In the genomic region with DNA sequence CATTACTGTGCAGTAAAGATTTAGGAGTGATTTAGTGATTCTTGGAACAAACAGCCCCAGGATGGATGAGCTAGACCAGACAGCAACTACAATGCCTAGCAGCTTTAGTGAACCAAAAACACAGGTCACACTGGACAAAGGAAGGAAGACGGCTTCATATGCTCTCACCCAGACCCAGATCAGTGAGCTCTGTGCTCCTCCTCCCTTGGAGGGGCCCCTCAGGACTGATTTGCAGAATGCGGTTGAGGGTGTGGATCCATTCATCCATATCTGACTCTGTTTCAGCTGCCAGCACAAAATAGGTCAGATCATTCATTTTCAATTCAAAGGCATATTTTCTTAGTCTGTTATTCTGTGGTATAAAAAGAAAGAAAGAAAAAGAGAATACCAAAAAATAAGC, we compare ENCODE assay signal across 12 cellular contexts.
DNase-seq lines count a peak whose midpoint lies in the region; ATAC-seq and TF ChIP-seq lines count a peak whose summit lies in the region.
"Had no signal": no experiment of that assay in that cellular context is flagged by ENCODE, and none has a peak within 500 bp of the region (broad histone marks: within the 10 kb centered on the region; RNA-seq: fewer than 3 reads in every experiment).

No MANE protein-coding gene starts in this region.

- H3K27me3 Mint-ChIP-seq in CD4-positive, CD25-positive, alpha-beta regulatory T cell: no peaks in the 10 kb centered on the region
- H3K27me3 Mint-ChIP-seq in activated T-helper 2 cell treated with anti-CD3 and anti-CD28 coated beads, Interferon-gamma antibody, Interleukin-2, Interleukin-4, amounts not matched to agents 10 μg/mL and 5 μg/mL and 100 μg/mL, durations not matched to agents 14 hours and 24 hours and 36 hours (ENCODE audit: low read depth): no peaks in the 10 kb centered on the region

- peaks cover 95% of the 10 kb centered on the region for H3K36me3 ChIP-seq in CD4-positive, CD25-positive, alpha-beta regulatory T cell (ENCODE audit: control insufficient read depth, insufficient read depth, low read length)
- no peaks in the 10 kb centered on the region for H3K36me3 ChIP-seq in esophagus muscularis mucosa

- H3K4me3 ChIP-seq in CD4-positive, CD25-positive, alpha-beta regulatory T cell (ENCODE audit: low read depth, low read length): no peak overlapping the region
- no peak overlapping the region for H3K4me3 ChIP-seq in esophagus muscularis mucosa
- H3K4me3 ChIP-seq: body of pancreas had no signal

- intact Hi-C loops in activated T-helper 2 cell treated with anti-CD3 and anti-CD28 coated beads, Interferon-gamma antibody, Interleukin-2, Interleukin-4, amounts not matched to agents 10 μg/mL and 5 μg/mL and 100 μg/mL, durations not matched to agents 14 hours and 24 hours and 36 hours (cut with micrococcal nuclease): no loop called here
- intact Hi-C loops in esophagus muscularis mucosa (cut with DNase I): no loop called here

- H3K9me3 ChIP-seq in CD4-positive, CD25-positive, alpha-beta regulatory T cell (ENCODE audit: control insufficient read depth in 2 of 2, low read length in 2 of 2): no peaks in the 10 kb centered on the region
- no peaks in the 10 kb centered on the region for H3K9me3 ChIP-seq in esophagus muscularis mucosa
- H3K9me3 ChIP-seq: body of pancreas had no signal

- no peak for TF ChIP-seq EP300 in esophagus muscularis mucosa (IDR thresholded peaks at IDR 0.05)

- H3K27ac Mint-ChIP-seq in CD4-positive, CD25-positive, alpha-beta regulatory T cell: peak overlapping the region; percentile 0 to 65 (median 36)
- peak overlapping the region; percentile 14 for H3K27ac Mint-ChIP-seq in activated T-helper 2 cell treated with anti-CD3 and anti-CD28 coated beads, Interferon-gamma antibody, Interleukin-2, Interleukin-4, amounts not matched to agents 10 μg/mL and 5 μg/mL and 100 μg/mL, durations not matched to agents 14 hours and 24 hours and 36 hours

- ATAC-seq in CD4-positive, CD25-positive, alpha-beta regulatory T cell (ENCODE audit: low read depth in 2 of 2): no peak
- peak; percentile 65 for ATAC-seq in GM19395 (IDR thresholded peaks at IDR 0.05; ENCODE audit: unreplicated experiment)
- peak; percentile 80 for ATAC-seq in HG02884 (IDR thresholded peaks at IDR 0.05; ENCODE audit: unreplicated experiment)
- ATAC-seq: body of pancreas had no signal

- no peak overlapping the region for H3K4me3 Mint-ChIP-seq in CD4-positive, CD25-positive, alpha-beta regulatory T cell
- H3K4me3 Mint-ChIP-seq in activated T-helper 2 cell treated with anti-CD3 and anti-CD28 coated beads, Interferon-gamma antibody, Interleukin-2, Interleukin-4, amounts not matched to agents 10 μg/mL and 5 μg/mL and 100 μg/mL, durations not matched to agents 14 hours and 24 hours and 36 hours (ENCODE audit: low read depth): no peak overlapping the region
- H3K4me3 Mint-ChIP-seq: T-helper 1 cell treated with Interleukin-12 subunit alpha and Interleukin-12 subunit beta and Interleukin-4 antibody, amounts not matched to agents 30 μg/mL and 1 μg/mL, for 36 hours had no signal

- WGBS in esophagus muscularis mucosa: 56% methylated on average over 2 of the region's 2 CpGs

- no peaks in the 10 kb centered on the region for H3K27me3 ChIP-seq in CD4-positive, CD25-positive, alpha-beta regulatory T cell (ENCODE audit: control insufficient read depth, insufficient read depth, low read length)
- H3K27me3 ChIP-seq in esophagus muscularis mucosa: no peaks in the 10 kb centered on the region
- H3K27me3 ChIP-seq: body of pancreas had no signal

- peaks cover 81% of the 10 kb centered on the region for H3K36me3 Mint-ChIP-seq in CD4-positive, CD25-positive, alpha-beta regulatory T cell
- peaks cover 87% of the 10 kb centered on the region for H3K36me3 Mint-ChIP-seq in activated T-helper 2 cell treated with anti-CD3 and anti-CD28 coated beads, Interferon-gamma antibody, Interleukin-2, Interleukin-4, amounts not matched to agents 10 μg/mL and 5 μg/mL and 100 μg/mL, durations not matched to agents 14 hours and 24 hours and 36 hours (ENCODE audit: low read depth)

- no peak for TF ChIP-seq CTCF in esophagus muscularis mucosa (IDR thresholded peaks at IDR 0.05)

- H3K4me1 Mint-ChIP-seq in CD4-positive, CD25-positive, alpha-beta regulatory T cell: peaks cover 2 to 19% (median 13%) of the 10 kb centered on the region in 4 donors
- H3K4me1 Mint-ChIP-seq in activated T-helper 2 cell treated with anti-CD3 and anti-CD28 coated beads, Interferon-gamma antibody, Interleukin-2, Interleukin-4, amounts not matched to agents 10 μg/mL and 5 μg/mL and 100 μg/mL, durations not matched to agents 14 hours and 24 hours and 36 hours (ENCODE audit: low read depth): peaks cover 6% of the 10 kb centered on the region

- TF ChIP-seq POLR2A in esophagus muscularis mucosa (IDR thresholded peaks at IDR 0.05; ENCODE audit: low read depth): no peak

- H3K4me1 ChIP-seq in CD4-positive, CD25-positive, alpha-beta regulatory T cell (ENCODE audit: control insufficient read depth, insufficient read depth, low read length, poor library complexity, severe bottlenecking): no peaks in the 10 kb centered on the region
- no peaks in the 10 kb centered on the region for H3K4me1 ChIP-seq in esophagus muscularis mucosa
- H3K4me1 ChIP-seq: body of pancreas had no signal

- no peaks in the 10 kb centered on the region for H3K9me3 Mint-ChIP-seq in CD4-positive, CD25-positive, alpha-beta regulatory T cell
- peaks cover 8% of the 10 kb centered on the region for H3K9me3 Mint-ChIP-seq in activated T-helper 2 cell treated with anti-CD3 and anti-CD28 coated beads, Interferon-gamma antibody, Interleukin-2, Interleukin-4, amounts not matched to agents 10 μg/mL and 5 μg/mL and 100 μg/mL, durations not matched to agents 14 hours and 24 hours and 36 hours

- H3K27ac ChIP-seq in CD4-positive, CD25-positive, alpha-beta regulatory T cell (ENCODE audit: insufficient read depth, low read length, poor library complexity, severe bottlenecking): no peak overlapping the region
- H3K27ac ChIP-seq in esophagus muscularis mucosa (replicated peaks in 1 of 4): no peak overlapping the region
- H3K27ac ChIP-seq: body of pancreas had no signal

- no peak for DNase-seq in CD4-positive, CD25-positive, alpha-beta regulatory T cell
- no peak for DNase-seq in activated T-helper 2 cell treated with anti-CD3 and anti-CD28 coated beads, Interferon-gamma antibody, Interleukin-2, Interleukin-4, amounts not matched to agents 10 μg/mL and 5 μg/mL and 100 μg/mL, durations not matched to agents 14 hours and 24 hours and 36 hours (ENCODE audit: low spot score)
- DNase-seq in esophagus muscularis mucosa (ENCODE audit: extremely low spot score): no peak
- no peak for DNase-seq in activated effector memory CD4-positive, alpha-beta T cell treated with anti-CD3 and anti-CD28 coated beads, Interleukin-2, amount 50 U/mL, for 16 hours
- DNase-seq in hypothalamus (lab: John Stamatoyannopoulos, UW): no peak
- no peak for DNase-seq in cerebellar cortex (ENCODE audit: low spot score)
- DNase-seq: body of pancreas, GDM1, NCI-H1436 had no signal

Comparison
In these comparisons a context has a peak if more than half of its experiments do, and no peak if none do; other contexts are left out.
1. ATAC-seq: peak in GM19395 (single experiment) and HG02884 (single experiment); none in CD4-positive, CD25-positive, alpha-beta regulatory T cell (0 of 2).